Comparison of ENCODE assay signal across 8 cellular contexts in the genomic region with DNA sequence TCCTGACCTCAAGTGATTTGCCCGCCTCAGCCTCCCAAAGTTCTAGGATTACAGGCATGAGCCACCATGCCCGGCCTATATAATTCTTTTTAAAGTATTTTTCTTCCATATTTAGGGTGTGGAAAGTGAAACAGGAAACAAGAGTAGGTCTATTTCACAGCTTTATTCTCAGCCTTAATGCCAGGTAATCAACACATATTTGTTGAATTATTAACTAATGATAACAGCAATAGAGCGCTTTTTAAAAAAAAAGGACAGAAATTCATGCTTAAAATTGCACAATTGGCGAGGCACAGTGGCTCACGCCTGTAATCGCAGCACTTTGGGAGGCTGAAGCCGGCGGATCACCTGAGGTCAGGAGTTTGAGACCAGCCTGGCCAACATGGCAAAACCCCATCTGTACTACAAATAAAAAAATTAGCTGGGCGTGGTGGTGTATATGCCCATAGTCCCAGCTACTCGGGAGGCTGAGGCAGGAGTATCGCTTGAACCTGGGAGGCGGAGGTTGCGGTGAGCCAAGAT. TPM values are rescaled to one million over a fixed set of nuclear protein-coding genes. Genes with fewer than 3 reads are reported as not detected.
A peak's percentile ranks its signal among the peaks of the same experiment; 100 is the strongest.
DNase-seq lines count a peak whose midpoint lies in the region; ATAC-seq and TF ChIP-seq lines count a peak whose summit lies in the region.
"Not testable (repeated sequence)": the region's sequence is repeated elsewhere in the genome, so short reads cannot be mapped to it uniquely, and the experiment has no call there.

No MANE protein-coding gene starts in this region.

- H3K27ac ChIP-seq in CD4-positive, alpha-beta T cell (ENCODE audit: low read depth, low read length): peak overlapping the region; percentile 82
- not testable (repeated sequence) for H3K27ac ChIP-seq in KMS-11
- H3K27ac ChIP-seq in stomach: peak overlapping the region; percentile 52 to 74 (median 73)

- not testable (repeated sequence) for H4K20me1 ChIP-seq in KMS-11 (ENCODE audit: insufficient read depth)

- peaks cover 69% of the 10 kb centered on the region for H3K4me1 Mint-ChIP-seq in CD4-positive, alpha-beta T cell (ENCODE audit: low read depth)
- H3K4me1 Mint-ChIP-seq in activated B cell treated with CpG ODN at 0.5 μM for 24 hours: peaks cover 53% of the 10 kb centered on the region
- peaks cover 65% of the 10 kb centered on the region for H3K4me1 Mint-ChIP-seq in activated T-cell treated with anti-CD3 and anti-CD28 coated beads, Interleukin-2, amount 50 U/mL, for 72 hours (ENCODE audit: low read depth)
- peaks cover 62% of the 10 kb centered on the region for H3K4me1 Mint-ChIP-seq in activated naive CD8-positive, alpha-beta T cell treated with anti-CD3 and anti-CD28 coated beads, Interleukin-2, amount 50 U/mL, for 24 hours
- H3K4me1 Mint-ChIP-seq in natural killer cell treated with Interleukin-12 subunit alpha and Interleukin-12 subunit beta and Interleukin-15 and Interleukin-18, amount 100 ng/mL, for 72 hours (ENCODE audit: low read depth in 2 of 2): peaks cover 51 to 65% of the 10 kb centered on the region in 2 donors

- H3K4me3 Mint-ChIP-seq in CD4-positive, alpha-beta T cell: peak overlapping the region; percentile 78
- H3K4me3 Mint-ChIP-seq in activated B cell treated with CpG ODN at 0.5 μM for 24 hours: peak overlapping the region; percentile 22
- peak overlapping the region; percentile 82 to 90 for H3K4me3 Mint-ChIP-seq in activated T-cell treated with anti-CD3 and anti-CD28 coated beads, Interleukin-2, amount 50 U/mL, for 72 hours
- peak overlapping the region; percentile 62 for H3K4me3 Mint-ChIP-seq in activated naive CD8-positive, alpha-beta T cell treated with anti-CD3 and anti-CD28 coated beads, Interleukin-2, amount 50 U/mL, for 24 hours
- peak overlapping the region; percentile 78 for H3K4me3 Mint-ChIP-seq in natural killer cell treated with Interleukin-12 subunit alpha and Interleukin-12 subunit beta and Interleukin-15 and Interleukin-18, amount 100 ng/mL, for 72 hours

- H3K4me1 ChIP-seq in KMS-11 (ENCODE audit: low read depth, poor library complexity, severe bottlenecking) (peaks cover 59% of the 10 kb centered on the region), stomach (peaks cover 4 to 60% (median 43%) of the 10 kb centered on the region in 4 donors)

- not testable (repeated sequence) for H3K9me3 Mint-ChIP-seq in CD4-positive, alpha-beta T cell; activated B cell treated with CpG ODN at 0.5 μM for 24 hours; activated T-cell treated with anti-CD3 and anti-CD28 coated beads, Interleukin-2, amount 50 U/mL, for 72 hours; activated naive CD8-positive, alpha-beta T cell treated with anti-CD3 and anti-CD28 coated beads, Interleukin-2, amount 50 U/mL, for 24 hours; natural killer cell treated with Interleukin-12 subunit alpha and Interleukin-12 subunit beta and Interleukin-15 and Interleukin-18, amount 100 ng/mL, for 72 hours

- intact Hi-C loops in CD4-positive, alpha-beta T cell (cut with DNase I, micrococcal nuclease); left colon (cut with DNase I, micrococcal nuclease); stomach (cut with DNase I; ENCODE audit: low total_unique reads): not testable (repeated sequence)
- intact Hi-C loops in activated B cell treated with CpG ODN at 0.5 μM for 24 hours (cut with micrococcal nuclease): loop anchor here (5.0 kb wide), 1 partner anchor 48 kb away; no protein-coding TSS in a partner anchor

- not testable (repeated sequence) for H3K9me3 ChIP-seq in CD4-positive, alpha-beta T cell (ENCODE audit: control insufficient read depth, low read length); stomach

- TF ChIP-seq CTCF in CD4-positive, alpha-beta T cell (IDR thresholded peaks at IDR 0.05); KMS-11 (conservative IDR thresholded peaks at IDR 0.05; ENCODE audit: low read depth, low read length); activated B cell treated with CpG ODN at 0.5 μM for 24 hours (IDR thresholded peaks at IDR 0.05); stomach (IDR thresholded peaks at IDR 0.05): not testable (repeated sequence)

- DNase-seq in CD4-positive, alpha-beta T cell; activated B cell treated with CpG ODN at 0.5 μM for 24 hours; activated T-cell treated with anti-CD3 and anti-CD28 coated beads, Interleukin-2, amount 50 U/mL, for 72 hours; activated naive CD8-positive, alpha-beta T cell treated with anti-CD3 and anti-CD28 coated beads, Interleukin-2, amount 50 U/mL, for 24 hours; left colon; natural killer cell treated with Interleukin-12 subunit alpha and Interleukin-12 subunit beta and Interleukin-15 and Interleukin-18, amount 100 ng/mL, for 72 hours (ENCODE audit: low spot score); stomach: not testable (repeated sequence)

- not testable (repeated sequence) for H3K4me3 ChIP-seq in KMS-11 (IDR thresholded peaks at IDR 0.05; ENCODE audit: insufficient read depth, low read depth, low read length)
- peak overlapping the region in 1 of 4 donors; percentile 9 for H3K4me3 ChIP-seq in stomach

- TF ChIP-seq POLR2A in stomach (IDR thresholded peaks at IDR 0.05): not testable (repeated sequence)

- TF ChIP-seq EP300 in stomach (IDR thresholded peaks at IDR 0.05): not testable (repeated sequence)

- H3K4me2 ChIP-seq in KMS-11: peak overlapping the region; percentile 49; the same call in 1 of the 2 replicates

- peak overlapping the region; percentile 93 for H3K27ac Mint-ChIP-seq in CD4-positive, alpha-beta T cell
- H3K27ac Mint-ChIP-seq in activated B cell treated with CpG ODN at 0.5 μM for 24 hours: peak overlapping the region; percentile 78
- peak overlapping the region; percentile 97 for H3K27ac Mint-ChIP-seq in activated T-cell treated with anti-CD3 and anti-CD28 coated beads, Interleukin-2, amount 50 U/mL, for 72 hours
- peak overlapping the region; percentile 79 for H3K27ac Mint-ChIP-seq in activated naive CD8-positive, alpha-beta T cell treated with anti-CD3 and anti-CD28 coated beads, Interleukin-2, amount 50 U/mL, for 24 hours
- H3K27ac Mint-ChIP-seq in natural killer cell treated with Interleukin-12 subunit alpha and Interleukin-12 subunit beta and Interleukin-15 and Interleukin-18, amount 100 ng/mL, for 72 hours: peak overlapping the region; percentile 81 to 98

- H2AFZ ChIP-seq in KMS-11 (ENCODE audit: low read depth): not testable (repeated sequence)

- 31 to 58% (median 54%) methylated on average over 13 of the region's 13 CpGs for WGBS in stomach, 5 donors

- CTCF ChIA-PET in CD4-positive, alpha-beta T cell (lab: Charles Lee): interaction anchor here (1.3 to 2.0 kb wide), 2 partner anchors 37 to 44 kb away, joined by 4 to 10 read pairs; no protein-coding TSS in a partner anchor
- CTCF ChIA-PET in activated B cell treated with CpG ODN at 0.5 μM for 24 hours (lab: Charles Lee): interaction anchor here (0.6 to 2.1 kb wide), 2 partner anchors 42 to 44 kb away, joined by 6 read pairs; no protein-coding TSS in a partner anchor

- POLR2A ChIA-PET in CD4-positive, alpha-beta T cell (lab: Charles Lee): interaction anchor here (1.2 to 3.2 kb wide), 7 partner anchors 18 to 65 kb away, joined by 3 to 31 read pairs (median 9); partner anchors contain the start of genes LIG3 and RFFL
- POLR2A ChIA-PET in activated B cell treated with CpG ODN at 0.5 μM for 24 hours (lab: Charles Lee): interaction anchor here (0.6 kb wide), 1 partner anchor 14 kb away, joined by 5 read pairs; no protein-coding TSS in a partner anchor

- peaks cover 15% of the 10 kb centered on the region for H3K36me3 Mint-ChIP-seq in CD4-positive, alpha-beta T cell (ENCODE audit: low read depth)
- not testable (repeated sequence) for H3K36me3 Mint-ChIP-seq in activated B cell treated with CpG ODN at 0.5 μM for 24 hours (ENCODE audit: low read depth); activated T-cell treated with anti-CD3 and anti-CD28 coated beads, Interleukin-2, amount 50 U/mL, for 72 hours (ENCODE audit: insufficient read depth in 2 of 2); activated naive CD8-positive, alpha-beta T cell treated with anti-CD3 and anti-CD28 coated beads, Interleukin-2, amount 50 U/mL, for 24 hours (ENCODE audit: low read depth)
- H3K36me3 Mint-ChIP-seq in natural killer cell treated with Interleukin-12 subunit alpha and Interleukin-12 subunit beta and Interleukin-15 and Interleukin-18, amount 100 ng/mL, for 72 hours: peaks cover 11% of the 10 kb centered on the region

- H3K79me2 ChIP-seq in KMS-11 (ENCODE audit: insufficient read depth, low read depth): not testable (repeated sequence)

- H3K36me3 ChIP-seq in KMS-11 (ENCODE audit: insufficient read depth); stomach: not testable (repeated sequence)

- H3K27me3 Mint-ChIP-seq in CD4-positive, alpha-beta T cell; activated B cell treated with CpG ODN at 0.5 μM for 24 hours; activated T-cell treated with anti-CD3 and anti-CD28 coated beads, Interleukin-2, amount 50 U/mL, for 72 hours (ENCODE audit: low read depth); activated naive CD8-positive, alpha-beta T cell treated with anti-CD3 and anti-CD28 coated beads, Interleukin-2, amount 50 U/mL, for 24 hours; natural killer cell treated with Interleukin-12 subunit alpha and Interleukin-12 subunit beta and Interleukin-15 and Interleukin-18, amount 100 ng/mL, for 72 hours: not testable (repeated sequence)

- not testable (repeated sequence) for ATAC-seq in CD4-positive, alpha-beta T cell (ENCODE audit: poor library complexity); activated B cell treated with CpG ODN at 0.5 μM for 24 hours (ENCODE audit: low read depth); activated T-cell treated with anti-CD3 and anti-CD28 coated beads, Interleukin-2, amount 50 U/mL, for 72 hours (replicated peaks in 1 of 2); activated naive CD8-positive, alpha-beta T cell treated with anti-CD3 and anti-CD28 coated beads, Interleukin-2, amount 50 U/mL, for 24 hours; natural killer cell treated with Interleukin-12 subunit alpha and Interleukin-12 subunit beta and Interleukin-15 and Interleukin-18, amount 100 ng/mL, for 72 hours
- ATAC-seq in left colon: peak; percentile 31

- H3K9ac ChIP-seq in KMS-11: not testable (repeated sequence)

- H3K27me3 ChIP-seq in CD4-positive, alpha-beta T cell (ENCODE audit: control insufficient read depth, insufficient read depth, low read length); KMS-11 (ENCODE audit: insufficient read depth, low read depth); stomach: not testable (repeated sequence)

RNA-seq across cellular contexts. Expression of gene RFFL, which starts 18.0 kb away (rescaled TPM):
- 10 to 100 TPM; 57.8 to 66.1 TPM for total RNA-seq in CD4-positive, alpha-beta T cell
- total RNA-seq in activated B cell treated with CpG ODN at 0.5 μM for 24 hours (31.5 and 34.1 TPM in 2 replicates), left colon (10 to 100 TPM; 53.4 to 60.8 TPM), stomach (10 to 100 TPM; 10.7 to 31.0 (median 20.4) TPM)
- 10 to 100 TPM; 47.7 to 50.0 TPM for total RNA-seq in activated T-cell treated with anti-CD3 and anti-CD28 coated beads, Interleukin-2, amount 50 U/mL, for 72 hours
- 10 to 100 TPM; 87.6 to 91.5 TPM for total RNA-seq in natural killer cell treated with Interleukin-12 subunit alpha and Interleukin-12 subunit beta and Interleukin-15 and Interleukin-18, amount 100 ng/mL, for 72 hours
- polyA plus RNA-seq in stomach: 10 to 100 TPM in 1 of 3 donors, 1 to 10 TPM in 2; 6.2 to 14.5 (median 7.2) TPM

Comparison
In these comparisons a context has a peak if more than half of its experiments do, and no peak if none do; other contexts are left out.
1. H3K4me3 Mint-ChIP-seq: peak in every context shown above with its lines; median percentile 86 in activated T-cell treated with anti-CD3 and anti-CD28 coated beads, Interleukin-2, amount 50 U/mL, for 72 hours; 78 in CD4-positive, alpha-beta T cell; 78 in natural killer cell treated with Interleukin-12 subunit alpha and Interleukin-12 subunit beta and Interleukin-15 and Interleukin-18, amount 100 ng/mL, for 72 hours; 62 in activated naive CD8-positive, alpha-beta T cell treated with anti-CD3 and anti-CD28 coated beads, Interleukin-2, amount 50 U/mL, for 24 hours; 22 in activated B cell treated with CpG ODN at 0.5 μM for 24 hours.